20 cellular contexts compared by ENCODE assay signal in the genomic region with DNA sequence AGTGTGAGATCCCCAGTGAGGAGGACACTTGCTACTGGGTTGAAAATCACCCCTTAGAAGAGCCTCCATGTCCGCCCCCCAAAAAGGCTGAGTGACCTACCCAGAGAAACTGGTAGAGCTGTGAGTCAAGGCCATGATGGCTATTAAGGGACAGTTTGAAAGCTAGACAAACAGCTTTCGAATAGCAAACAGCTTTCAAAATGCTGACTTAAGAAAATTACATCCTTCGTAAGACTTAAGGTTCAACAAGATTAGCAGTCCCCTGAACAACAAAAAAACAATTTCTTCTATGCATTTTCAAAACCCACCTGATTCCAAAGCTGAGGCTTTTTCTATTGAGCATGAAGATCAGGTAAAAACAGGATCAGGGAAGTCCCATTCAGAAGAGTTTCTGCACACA.
"Had no signal": no experiment of that assay in that cellular context is flagged by ENCODE, and none has a peak within 500 bp of the region (broad histone marks: within the 10 kb centered on the region; RNA-seq: fewer than 3 reads in every experiment).

No MANE protein-coding gene starts in this region.

- H3K4me2 ChIP-seq: SK-N-SH had no signal

- H3K9ac ChIP-seq: SK-N-SH had no signal

- H3K27ac ChIP-seq: HL-60, RWPE1 had no signal

- H3K9me3 ChIP-seq: SK-N-SH had no signal

- DNase-seq: KBM-7, MV-4-11, NCI-H1048, NCI-H1694, NCI-H187 treated with DMSO at 0.1 percent for 48 hours, NCI-H2029 treated with DMSO at 0.1 percent for 48 hours, NCI-H2171, NCI-H226, NCI-H446, NCI-H510A, NCI-H524 treated with DMSO at 0.1 percent for 48 hours, NCI-H69, NCI-H774, PC-3, SHP77, SK-N-SH had no signal

- ATAC-seq: Panc1, PC-3 had no signal

- FAIRE-seq: HTR-8/SVneo had no signal
